In genomic region chr16:70936781-70937316, GRCh38 we compare ENCODE assay signal across 8 cellular contexts.
A peak's percentile ranks its signal among the peaks of the same experiment; 100 is the strongest.
DNase-seq lines count a peak whose midpoint lies in the region; ATAC-seq and TF ChIP-seq lines count a peak whose summit lies in the region.
"Not testable (repeated sequence)": the region's sequence is repeated elsewhere in the genome, so short reads cannot be mapped to it uniquely, and the experiment has no call there.

No MANE protein-coding gene starts in this region.

- DNase-seq in EH (ENCODE audit: low read depth) (peak; percentile 15), RPMI7951 (ENCODE audit: low read depth) (peak; percentile 7), epithelial cell of proximal tubule (ENCODE audit: low read depth) (peak; percentile 77), right cardiac atrium (peak in 1 of 3 donors; percentile 30), renal cortical epithelial cell (ENCODE audit: low read depth) (peak; percentile 78)
- DNase-seq in Right ventricle myocardium superior, left lung, aorta: not testable (repeated sequence)

- ATAC-seq in Right ventricle myocardium superior (ENCODE audit: poor library complexity) (peak; percentile 82), right cardiac atrium (peak; percentile 42 to 59), left lung (peak; percentile 64), aorta (ENCODE audit: low FRiP score) (peak; percentile 54)

- not testable (repeated sequence) for H3K9me3 ChIP-seq in right cardiac atrium (ENCODE audit: control insufficient read depth, low read length); left lung; aorta (ENCODE audit: control insufficient read depth, low read length)

- TF ChIP-seq CTCF in epithelial cell of proximal tubule (conservative IDR thresholded peaks at IDR 0.05; ENCODE audit: low read depth, low read length); left lung (IDR thresholded peaks at IDR 0.05): not testable (repeated sequence)

- H3K4me3 ChIP-seq in epithelial cell of proximal tubule (ENCODE audit: low read depth, low read length); right cardiac atrium (ENCODE audit: low read length); left lung; aorta (ENCODE audit: low read length in 2 of 2): not testable (repeated sequence)

- not testable (repeated sequence) for H3K36me3 ChIP-seq in left lung; aorta (ENCODE audit: control insufficient read depth in 1 of 2, insufficient read depth in 2 of 2, low read length in 1 of 2)

- not testable (repeated sequence) for H3K27me3 ChIP-seq in right cardiac atrium (ENCODE audit: control insufficient read depth, insufficient read depth); left lung; aorta (ENCODE audit: control insufficient read depth in 1 of 2, insufficient read depth in 2 of 2, low read length in 1 of 2)

- intact Hi-C loops in Right ventricle myocardium superior (cut with DNase I); right cardiac atrium (cut with DNase I); left lung (cut with DNase I); aorta (cut with DNase I): not testable (repeated sequence)

- H3K4me1 ChIP-seq in right cardiac atrium (ENCODE audit: control insufficient read depth, insufficient read depth, low read length); left lung; aorta (ENCODE audit: control insufficient read depth in 1 of 2, insufficient read depth in 2 of 2, low read length in 2 of 2): not testable (repeated sequence)

- WGBS in right cardiac atrium: 43% methylated on average over 7 of the region's 8 CpGs
- 4 to 14% methylated on average over 5 to 7 of the region's 8 CpGs for WGBS in aorta, 2 donors

- H3K27ac ChIP-seq in right cardiac atrium (ENCODE audit: low read length); left lung; aorta (ENCODE audit: low read depth in 1 of 2, low read length in 2 of 2): not testable (repeated sequence)
